ENCODE assay signal across 10 cellular contexts in the genomic region with DNA sequence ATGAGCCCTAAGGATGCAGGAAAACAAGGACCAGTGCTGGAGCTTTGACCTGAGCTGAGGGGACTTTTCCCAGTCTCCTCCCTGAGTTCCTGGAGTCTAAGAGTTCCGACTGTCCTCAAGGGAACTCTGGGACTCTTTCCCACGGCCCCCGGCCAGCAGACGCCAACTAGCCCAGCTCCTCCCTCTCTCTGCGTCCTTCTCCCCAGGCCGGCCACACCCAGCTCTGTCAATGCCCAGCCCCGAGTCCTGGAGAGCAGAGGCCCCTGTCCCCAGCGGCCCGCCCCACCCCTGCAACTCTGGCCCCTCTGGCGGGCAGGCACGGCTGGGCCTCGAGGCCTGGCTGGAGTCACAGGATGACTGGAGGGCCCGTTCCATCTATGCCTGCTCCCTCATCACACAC. TPM values are rescaled to one million over a fixed set of nuclear protein-coding genes. Genes with fewer than 3 reads are reported as not detected.
DNase-seq lines count a peak whose midpoint lies in the region; ATAC-seq, FAIRE-seq and TF ChIP-seq lines count a peak whose summit lies in the region.
"Had no signal": no experiment of that assay in that cellular context is flagged by ENCODE, and none has a peak within 500 bp of the region (broad histone marks: within the 10 kb centered on the region; RNA-seq: fewer than 3 reads in every experiment).

No MANE protein-coding gene starts in this region.

- no peaks in the 10 kb centered on the region for H3K9me3 Mint-ChIP-seq in stimulated activated effector memory CD8-positive, alpha-beta T cell treated with anti-CD3 and anti-CD28 coated beads, Interleukin-12 subunit alpha, Interleukin-12 subunit beta, amount 100 ng/mL, for 72 hours
- no peaks in the 10 kb centered on the region for H3K9me3 Mint-ChIP-seq in T-cell
- H3K9me3 Mint-ChIP-seq: H9 had no signal

- no peaks in the 10 kb centered on the region for H3K27me3 Mint-ChIP-seq in T-cell

- no peaks in the 10 kb centered on the region for H4K20me1 ChIP-seq in keratinocyte (ENCODE audit: control insufficient read depth, extremely low read depth, insufficient read depth, low read length)

- CTCF ChIA-PET in T-cell (lab: Charles Lee): no interaction called here

- H3K36me3 ChIP-seq in keratinocyte (ENCODE audit: control insufficient read depth in 2 of 2, extremely low read depth in 1 of 2, insufficient read depth in 2 of 2, low read length in 2 of 2) (peaks cover 0 to 3% of the 10 kb centered on the region in 2 experiments), skeletal muscle tissue (ENCODE audit: control insufficient read depth in 3 of 3, insufficient read depth in 3 of 3, low read length in 3 of 3) (no peaks in the 10 kb centered on the region)

- FAIRE-seq in keratinocyte (lab: Jason Lieb, UNC): peak; percentile 57

- H3K27me3 ChIP-seq in keratinocyte (ENCODE audit: control insufficient read depth, extremely low read depth, insufficient read depth, low read length) (no peaks in the 10 kb centered on the region), skeletal muscle tissue (ENCODE audit: control insufficient read depth in 3 of 3, insufficient read depth in 3 of 3, low read length in 3 of 3) (no peaks in the 10 kb centered on the region)

- no peak for TF ChIP-seq CTCF in coronary artery (IDR thresholded peaks at IDR 0.05)
- no peak for TF ChIP-seq CTCF in keratinocyte (optimal IDR thresholded peaks at IDR 0.05 in 1 of 3, IDR thresholded peaks at IDR 0.05 in 1 of 3, conservative IDR thresholded peaks at IDR 0.05 in 1 of 3; ENCODE audit: extremely low read depth in 1 of 3, insufficient read depth in 2 of 3, low read length in 3 of 3)

- no peak for ATAC-seq in stimulated activated effector memory CD8-positive, alpha-beta T cell treated with anti-CD3 and anti-CD28 coated beads, Interleukin-12 subunit alpha, Interleukin-12 subunit beta, amount 100 ng/mL, for 72 hours
- no peak for ATAC-seq in T-cell (replicated peaks in 1 of 4)

- H3K4me1 Mint-ChIP-seq in stimulated activated effector memory CD8-positive, alpha-beta T cell treated with anti-CD3 and anti-CD28 coated beads, Interleukin-12 subunit alpha, Interleukin-12 subunit beta, amount 100 ng/mL, for 72 hours: peaks cover 15% of the 10 kb centered on the region
- peaks cover 0 to 9% (median 6%) of the 10 kb centered on the region in 3 donors for H3K4me1 Mint-ChIP-seq in T-cell

- H3K79me2 ChIP-seq in keratinocyte (ENCODE audit: control insufficient read depth, insufficient read depth, low read length): peaks cover 76% of the 10 kb centered on the region

- peak overlapping the region; percentile 92 for H3K9ac ChIP-seq in keratinocyte (ENCODE audit: control insufficient read depth, extremely low read depth, insufficient read depth, low read length)
- H3K9ac ChIP-seq in skeletal muscle tissue (ENCODE audit: low read depth in 1 of 3, low read length in 3 of 3): peak overlapping the region in 1 of 3 donors; percentile 33

- peak overlapping the region; percentile 81 for H3K4me2 ChIP-seq in keratinocyte (ENCODE audit: control insufficient read depth, extremely low read depth, insufficient read depth, low read depth, low read length)

- POLR2A ChIA-PET in T-cell (lab: Charles Lee): no interaction called here

- H3K4me1 ChIP-seq in keratinocyte (ENCODE audit: control insufficient read depth, extremely low read depth, insufficient read depth, low read length) (peaks cover 82% of the 10 kb centered on the region), skeletal muscle tissue (ENCODE audit: control insufficient read depth in 3 of 3, insufficient read depth in 3 of 3, low read length in 3 of 3) (peaks cover 15 to 27% (median 23%) of the 10 kb centered on the region in 3 donors)

- DNase-seq in EH (ENCODE audit: low read depth) (peak; percentile 9), coronary artery (ENCODE audit: low spot score) (peak; percentile 78), keratinocyte (ENCODE audit: low read depth, low spot score) (no peak), NCI-H526 (lab: John Stamatoyannopoulos, UW) (no peak), NCI-H1436 treated with DMSO at 0.1 percent for 48 hours (lab: John Stamatoyannopoulos, UW) (no peak), T-cell (no peak)
- DNase-seq in stimulated activated effector memory CD8-positive, alpha-beta T cell treated with anti-CD3 and anti-CD28 coated beads, Interleukin-12 subunit alpha, Interleukin-12 subunit beta, amount 100 ng/mL, for 72 hours (ENCODE audit: low spot score in 2 of 2): no peak
- DNase-seq: DMS53, H9 had no signal

- no peak overlapping the region for H3K27ac Mint-ChIP-seq in stimulated activated effector memory CD8-positive, alpha-beta T cell treated with anti-CD3 and anti-CD28 coated beads, Interleukin-12 subunit alpha, Interleukin-12 subunit beta, amount 100 ng/mL, for 72 hours
- H3K27ac Mint-ChIP-seq in T-cell: no peak overlapping the region

- H3K27ac ChIP-seq in coronary artery (peak overlapping the region; percentile 32 to 47), keratinocyte (ENCODE audit: control insufficient read depth, insufficient read depth, low read length) (peak overlapping the region; percentile 100), skeletal muscle tissue (ENCODE audit: low read depth, low read length) (peak overlapping the region; percentile 25)

- H3K4me3 ChIP-seq in coronary artery: no peak overlapping the region
- no peak overlapping the region for H3K4me3 ChIP-seq in keratinocyte (ENCODE audit: control insufficient read depth in 2 of 3, extremely low read depth in 1 of 3, insufficient read depth in 2 of 3, low read depth in 1 of 3, low read length in 3 of 3)
- no peak overlapping the region for H3K4me3 ChIP-seq in skeletal muscle tissue (ENCODE audit: low read length in 3 of 3)

- no peaks in the 10 kb centered on the region for H3K9me1 ChIP-seq in keratinocyte (ENCODE audit: control insufficient read depth, extremely low read depth, insufficient read depth, low read length)

- dilution Hi-C loops in keratinocyte (cut with MboI; ENCODE audit: extremely low pct_ligation_motif_present, low sequenced_read_pairs): no loop called here

- no peaks in the 10 kb centered on the region for H3K36me3 Mint-ChIP-seq in stimulated activated effector memory CD8-positive, alpha-beta T cell treated with anti-CD3 and anti-CD28 coated beads, Interleukin-12 subunit alpha, Interleukin-12 subunit beta, amount 100 ng/mL, for 72 hours
- no peaks in the 10 kb centered on the region for H3K36me3 Mint-ChIP-seq in T-cell

- H3K9me3 ChIP-seq in keratinocyte (ENCODE audit: control insufficient read depth, low read depth, low read length) (no peaks in the 10 kb centered on the region), skeletal muscle tissue (ENCODE audit: control insufficient read depth in 3 of 3, low read length in 3 of 3) (no peaks in the 10 kb centered on the region)

- no peak overlapping the region for H2AFZ ChIP-seq in keratinocyte (ENCODE audit: control insufficient read depth, low read length)

- no peak overlapping the region for H3K4me3 Mint-ChIP-seq in stimulated activated effector memory CD8-positive, alpha-beta T cell treated with anti-CD3 and anti-CD28 coated beads, Interleukin-12 subunit alpha, Interleukin-12 subunit beta, amount 100 ng/mL, for 72 hours
- H3K4me3 Mint-ChIP-seq in T-cell: no peak overlapping the region
- H3K4me3 Mint-ChIP-seq: H9 had no signal

RNA-seq across cellular contexts. Expression of a gene that starts 29.8 kb away (rescaled TPM):
- 37.5 to 51.8 TPM (median 39.7 TPM) in 3 replicates for polyA plus RNA-seq in keratinocyte
- 15.4 TPM for polyA plus RNA-seq in keratinocyte (2011; ENCODE audit: low read depth)
- polyA plus RNA-seq in keratinocyte (2011; cell fraction: cytosol; rRNA removed): 32.7 and 39.4 TPM in 2 replicates
- polyA plus RNA-seq in keratinocyte (2011; cell fraction: nucleus; rRNA removed): 115 and 134 TPM in 2 replicates
- 67.3 and 67.5 TPM in 2 replicates for polyA plus RNA-seq in keratinocyte (2012; ENCODE audit: low replicate concordance)
- polyA minus RNA-seq in keratinocyte: 111 to 317 TPM (median 149 TPM) in 3 replicates
- 75.8 TPM for polyA minus RNA-seq in keratinocyte (2011; cell fraction: cytosol; rRNA and poly(A)+ RNA removed)
- polyA minus RNA-seq in keratinocyte (2011; cell fraction: nucleus; rRNA and poly(A)+ RNA removed): 116 and 161 TPM in 2 replicates
- total RNA-seq in skeletal muscle tissue (4.2 TPM), T-cell (1 to 10 TPM; 1.8 to 3.5 (median 3.1) TPM)

Comparison
In these comparisons a context has a peak if more than half of its experiments do, and no peak if none do; other contexts are left out.
1. DNase-seq: peak in EH (single experiment) and coronary artery (single experiment); none in keratinocyte (single experiment), NCI-H526 (0 of 2), NCI-H1436 treated with DMSO at 0.1 percent for 48 hours (single experiment), stimulated activated effector memory CD8-positive, alpha-beta T cell treated with anti-CD3 and anti-CD28 coated beads, Interleukin-12 subunit alpha, Interleukin-12 subunit beta, amount 100 ng/mL, for 72 hours (0 of 2) and T-cell (0 of 34).
2. H3K27ac ChIP-seq: peak in every context shown above with its lines; median percentile 100 in keratinocyte; 40 in coronary artery; 25 in skeletal muscle tissue.